ENCODE assay signal across 10 cellular contexts in the genomic region with DNA sequence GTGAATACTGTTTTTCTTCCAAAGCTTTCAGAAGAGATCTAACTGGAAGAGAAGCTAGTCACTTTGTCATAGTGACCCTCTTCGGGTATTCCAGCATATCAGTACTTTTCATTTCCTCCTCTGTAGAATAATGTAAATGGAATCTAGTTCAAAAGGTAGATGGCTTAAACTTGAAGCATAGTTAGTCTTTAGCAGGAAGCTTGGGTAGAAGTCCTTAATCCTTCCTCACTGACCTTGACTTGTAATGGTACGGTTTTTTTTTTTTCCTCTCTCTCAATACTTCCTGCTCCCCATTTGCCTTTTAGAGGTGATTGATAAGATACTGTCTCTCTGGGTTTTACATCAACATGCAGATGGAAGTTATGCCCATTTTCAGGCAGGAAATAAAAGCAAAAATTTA. TPM values are rescaled to one million over a fixed set of nuclear protein-coding genes. Genes with fewer than 3 reads are reported as not detected.
DNase-seq lines count a peak whose midpoint lies in the region; ATAC-seq and TF ChIP-seq lines count a peak whose summit lies in the region.
"Had no signal": no experiment of that assay in that cellular context is flagged by ENCODE, and none has a peak within 500 bp of the region (broad histone marks: within the 10 kb centered on the region; RNA-seq: fewer than 3 reads in every experiment).

No MANE protein-coding gene starts in this region.

- no peak for TF ChIP-seq CTCF in cardiac muscle cell (IDR thresholded peaks at IDR 0.05; ENCODE audit: low read depth, low read length)
- no peak for TF ChIP-seq CTCF in transverse colon (IDR thresholded peaks at IDR 0.05)

- peak overlapping the region; percentile 87 for H3K4me3 ChIP-seq in cardiac muscle cell
- H3K4me3 ChIP-seq in transverse colon = peak overlapping the region in 3 of 4 donors; percentile 93 to 98 (median 97)

- H3K9me3 Mint-ChIP-seq in activated naive CD8-positive, alpha-beta T cell (ENCODE audit: low read depth) = no peaks in the 10 kb centered on the region

- H3K27ac Mint-ChIP-seq in activated naive CD8-positive, alpha-beta T cell = no peak overlapping the region

- peaks cover 59% of the 10 kb centered on the region for H3K4me1 Mint-ChIP-seq in activated naive CD8-positive, alpha-beta T cell (ENCODE audit: low read depth)

- H3K36me3 Mint-ChIP-seq in activated naive CD8-positive, alpha-beta T cell = no peaks in the 10 kb centered on the region

- H3K27me3 Mint-ChIP-seq in activated naive CD8-positive, alpha-beta T cell = no peaks in the 10 kb centered on the region

- H3K9me3 ChIP-seq in cardiac muscle cell (ENCODE audit: low read depth) (no peaks in the 10 kb centered on the region), transverse colon (no peaks in the 10 kb centered on the region)

- 13 to 37% methylated on average over 2 of the region's 2 CpGs for WGBS in transverse colon (ENCODE audit: low coverage in 1 of 2), 2 donors

- no peak overlapping the region for H3K27ac ChIP-seq in cardiac muscle cell
- peak overlapping the region; percentile 91 to 98 (median 96) for H3K27ac ChIP-seq in transverse colon

- peaks cover 35% of the 10 kb centered on the region for H3K4me1 ChIP-seq in cardiac muscle cell (ENCODE audit: low read depth)
- peaks cover 14 to 55% (median 39%) of the 10 kb centered on the region in 4 donors for H3K4me1 ChIP-seq in transverse colon

- H3K4me3 Mint-ChIP-seq in activated naive CD8-positive, alpha-beta T cell = peak overlapping the region; percentile 90

- H3K36me3 ChIP-seq in cardiac muscle cell (no peaks in the 10 kb centered on the region), transverse colon (no peaks in the 10 kb centered on the region)

- ATAC-seq in left cardiac atrium = no peak

- no peak for TF ChIP-seq EP300 in transverse colon (IDR thresholded peaks at IDR 0.05; ENCODE audit: low read depth)

- H3K27me3 ChIP-seq in cardiac muscle cell (no peaks in the 10 kb centered on the region), transverse colon (no peaks in the 10 kb centered on the region)

- intact Hi-C loops in left cardiac atrium (cut with DNase I) = loop anchor here (5.0 kb wide), 2 partner anchors 79 to 139 kb away; partner anchors contain the start of gene ATG14 (in 1 of the 2)
- intact Hi-C loops in transverse colon (cut with DNase I; ENCODE audit: low total_unique reads) = no loop called here

- DNase-seq in cardiac muscle cell (ENCODE audit: low read depth in 1 of 2, low spot score in 1 of 2) = no peak
- DNase-seq in left cardiac atrium = no peak
- DNase-seq in kidney tubule cell (ENCODE audit: low spot score) = peak; percentile 53
- no peak for DNase-seq in transverse colon
- no peak for DNase-seq in GF-D8 (lab: John Stamatoyannopoulos, UW)
- no peak for DNase-seq in DMS53 treated with DMSO at 0.1 percent for 48 hours (lab: John Stamatoyannopoulos, UW; ENCODE audit: unreplicated experiment)
- no peak for DNase-seq in cortex of kidney (lab: John Stamatoyannopoulos, UW)
- DNase-seq: DMS53, NCI-H748 treated with DMSO at 0.1 percent for 48 hours had no signal

- in situ Hi-C loops in transverse colon (cut with MboI; ENCODE audit: low pct_ligation_motif_present in 1 of 4, low pct_unique_long_range_greater_than_20kb in 1 of 4, low sequenced_read_pairs in 3 of 4) = loop anchor here in 3 of 4 donors (5.0 to 25.0 kb wide), 3 partner anchors 79 to 89 kb away; no protein-coding TSS in a partner anchor

- TF ChIP-seq POLR2A in transverse colon (IDR thresholded peaks at IDR 0.05) = no peak

RNA-seq across cellular contexts. Expression of gene FBXO34, which starts 1.7 kb away (rescaled TPM):
- 15.3 and 19.2 TPM in 2 replicates for total RNA-seq in cardiac muscle cell
- 21.1 and 21.7 TPM in 2 replicates for polyA plus RNA-seq in cardiac muscle cell
- 10 to 100 TPM; 18.8 to 23.8 TPM for total RNA-seq in left cardiac atrium
- 100 to 1,000 TPM in 2 of 4 donors, 10 to 100 TPM in 2; 34.2 to 129 (median 99.4) TPM for total RNA-seq in transverse colon
